In the genomic region with DNA sequence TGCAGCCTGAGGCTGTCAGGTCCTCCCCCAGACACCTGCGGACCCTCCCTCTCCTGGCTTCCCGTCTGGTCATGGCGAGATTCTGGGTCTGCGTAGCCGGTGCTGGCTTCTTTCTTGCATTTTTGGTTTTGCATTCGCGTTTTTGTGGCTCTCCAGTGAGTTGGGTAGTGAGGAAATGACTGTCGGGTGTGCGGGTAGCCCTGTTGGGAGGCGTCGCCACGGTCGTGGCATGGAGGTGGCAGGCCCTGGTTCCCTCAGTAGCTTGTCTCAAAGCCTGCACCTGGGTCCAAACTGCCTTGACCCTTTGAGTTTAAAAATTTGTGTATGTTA, we compare ENCODE assay signal across 8 cellular contexts. TPM values are rescaled to one million over a fixed set of nuclear protein-coding genes. Genes with fewer than 3 reads are reported as not detected.
DNase-seq lines count a peak whose midpoint lies in the region; ATAC-seq and TF ChIP-seq lines count a peak whose summit lies in the region.

No MANE protein-coding gene starts in this region.

- CTCF ChIA-PET in RWPE1 (lab: Yijun Ruan, JAX) = no interaction called here

- peak overlapping the region; percentile 96; the same call in 1 of the 2 replicates for H3K9ac ChIP-seq in iPS-20b (ENCODE audit: low read depth, low read length)

- peak overlapping the region; percentile 19 to 93 (median 82) for H3K4me3 ChIP-seq in adrenal gland
- H3K4me3 ChIP-seq in iPS-20b (ENCODE audit: low read length) = peak overlapping the region; percentile 86

- no peak for TF ChIP-seq POLR2A in adrenal gland (IDR thresholded peaks at IDR 0.05)

- H3K36me3 ChIP-seq in adrenal gland (replicated peaks in 1 of 2) = no peaks in the 10 kb centered on the region
- H3K36me3 ChIP-seq in iPS-20b (ENCODE audit: insufficient read depth, low read depth, low read length) = peaks cover 7% of the 10 kb centered on the region

- H3K9me3 ChIP-seq in adrenal gland (replicated peaks in 1 of 3) (no peaks in the 10 kb centered on the region), iPS-20b (ENCODE audit: insufficient read depth, low read depth, low read length) (no peaks in the 10 kb centered on the region)

- 0 to 3% (median 1%) methylated on average over 7 to 13 of the region's 13 CpGs for WGBS in adrenal gland, 4 donors

- POLR2A ChIA-PET in RWPE1 (lab: Yijun Ruan, JAX; ENCODE audit: low non-redundant PET) = no interaction called here

- H3K4me1 ChIP-seq in adrenal gland (replicated peaks in 1 of 2) (peaks cover 15 to 61% of the 10 kb centered on the region in 2 donors), iPS-20b (ENCODE audit: insufficient read depth, low read length) (peaks cover 14% of the 10 kb centered on the region; the same call in 1 of the 2 replicates)

- peak overlapping the region; percentile 83 for H3K27ac ChIP-seq in RWPE1
- peak overlapping the region in 4 of 5 donors; percentile 47 to 86 (median 77) for H3K27ac ChIP-seq in adrenal gland
- peak overlapping the region; percentile 16 for H3K27ac ChIP-seq in iPS-20b (ENCODE audit: low read length)

- peak; percentile 34 for ATAC-seq in HG02981 (IDR thresholded peaks at IDR 0.05; ENCODE audit: unreplicated experiment)

- H3K27me3 ChIP-seq in adrenal gland (no peaks in the 10 kb centered on the region), iPS-20b (ENCODE audit: insufficient read depth, low read length) (no peaks in the 10 kb centered on the region)

- TF ChIP-seq CTCF in RWPE1 (conservative IDR thresholded peaks at IDR 0.05; ENCODE audit: low read depth) (no peak), adrenal gland (IDR thresholded peaks at IDR 0.05) (no peak)

- DNase-seq in SIG-M5 treated with dmso at 0.1 percent for 504 hours (lab: John Stamatoyannopoulos, UW; ENCODE audit: unreplicated experiment) (peak; percentile 70), SIG-M5 (lab: John Stamatoyannopoulos, UW) (no peak), RWPE1 (ENCODE audit: low spot score) (no peak), adrenal gland (peak in 4 of 7 donors; percentile 5 to 28 (median 20)), retina (no peak)
- DNase-seq in stimulated activated CD4-positive, alpha-beta T cell treated with anti-CD3 and anti-CD28 coated beads, Interleukin-2, amount 100 ng/mL, for 4 hours (ENCODE audit: low read depth) = peak; percentile 13

- intact Hi-C loops in adrenal gland (cut with DNase I) = no loop called here

RNA-seq across cellular contexts. Expression of gene NHLRC3, which starts 0.3 kb away (rescaled TPM):
- 10 to 100 TPM in 7 of 8 donors, 1 to 10 TPM in 1; 6.6 to 25.7 (median 21.1) TPM for total RNA-seq in adrenal gland
- 10 to 100 TPM; 13.8 to 19.6 (median 19.0) TPM for polyA plus RNA-seq in adrenal gland

RNA-seq across cellular contexts. Expression of gene PROSER1, which starts 0.6 kb away (rescaled TPM):
- total RNA-seq in adrenal gland = 10 to 100 TPM in 7 of 8 donors, 1 to 10 TPM in 1; 7.8 to 31.4 (median 19.0) TPM
- 10 to 100 TPM; 14.1 to 19.2 (median 17.8) TPM for polyA plus RNA-seq in adrenal gland

RNA-seq across cellular contexts. Expression of gene STOML3, which starts 47.9 kb away (rescaled TPM):
- not detected for total RNA-seq in adrenal gland
- not detected for polyA plus RNA-seq in adrenal gland

Comparison
In these comparisons a context has a peak if more than half of its experiments do, and no peak if none do; other contexts are left out.
1. DNase-seq: peak in SIG-M5 treated with dmso at 0.1 percent for 504 hours (single experiment), adrenal gland (4 of 7) and stimulated activated CD4-positive, alpha-beta T cell treated with anti-CD3 and anti-CD28 coated beads, Interleukin-2, amount 100 ng/mL, for 4 hours (single experiment); none in SIG-M5 (single experiment), RWPE1 (single experiment) and retina (single experiment).
2. H3K27ac ChIP-seq: peak in every context shown above with its lines; median percentile 83 in RWPE1; 77 in adrenal gland; 16 in iPS-20b.